ENCODE assay signal across 18 cellular contexts in genomic region chr10:18293536-18294510, GRCh38.
DNase-seq lines count a peak whose midpoint lies in the region; ATAC-seq and TF ChIP-seq lines count a peak whose summit lies in the region.
"Had no signal": no experiment of that assay in that cellular context is flagged by ENCODE, and none has a peak within 500 bp of the region (broad histone marks: within the 10 kb centered on the region; RNA-seq: fewer than 3 reads in every experiment).

No MANE protein-coding gene starts in this region.

- no peaks in the 10 kb centered on the region for H3K4me1 Mint-ChIP-seq in activated CD4-positive, alpha-beta T cell treated with anti-CD3 and anti-CD28 coated beads, Interleukin-2, amount 10 ng/mL, durations not matched to agents 24 days and 14 days
- H3K4me1 Mint-ChIP-seq: activated CD8-positive, alpha-beta memory T cell treated with anti-CD3 and anti-CD28 coated beads, Interleukin-2, amount 10 ng/mL, durations not matched to agents 7 days and 5 days had no signal

- no peaks in the 10 kb centered on the region for H3K27me3 Mint-ChIP-seq in activated CD4-positive, alpha-beta T cell treated with anti-CD3 and anti-CD28 coated beads, Interleukin-2, amount 10 ng/mL, durations not matched to agents 24 days and 14 days
- H3K27me3 Mint-ChIP-seq: activated CD8-positive, alpha-beta memory T cell treated with anti-CD3 and anti-CD28 coated beads, Interleukin-2, amount 10 ng/mL, durations not matched to agents 7 days and 5 days had no signal

- peak; percentile 48 for DNase-seq in NCI-H748 (lab: John Stamatoyannopoulos, UW; ENCODE audit: unreplicated experiment)
- DNase-seq in NCI-H748 treated with DMSO at 0.1 percent for 48 hours (lab: John Stamatoyannopoulos, UW) = no peak
- DNase-seq in NOMO-1 (lab: John Stamatoyannopoulos, UW; ENCODE audit: unreplicated experiment in 2 of 2) = peak; percentile 40 to 71
- no peak for DNase-seq in foreskin keratinocyte
- DNase-seq in activated CD4-positive, alpha-beta T cell treated with anti-CD3 and anti-CD28 coated beads, Interleukin-2, amount 10 ng/mL, durations not matched to agents 24 days and 14 days = no peak
- DNase-seq: activated CD4-positive, alpha-beta T cell treated with anti-CD3 and anti-CD28 coated beads for 1 hour; activated CD8-positive, alpha-beta memory T cell treated with anti-CD3 and anti-CD28 coated beads, Interleukin-2, amount 10 ng/mL, durations not matched to agents 7 days and 5 days; activated effector memory CD4-positive, alpha-beta T cell treated with Interleukin-2 at 50 U/mL for 16 hours; gastrocnemius medialis; NCI-H1417; occipital lobe; SJCRH30; stimulated activated CD4-positive, alpha-beta T cell treated with anti-CD3 and anti-CD28 coated beads, Interleukin-4, amount 100 ng/mL, for 24 hours had no signal

- H3K4me1 ChIP-seq in skeletal muscle tissue (ENCODE audit: control insufficient read depth in 3 of 3, insufficient read depth in 3 of 3, low read length in 3 of 3) (no peaks in the 10 kb centered on the region), foreskin keratinocyte (no peaks in the 10 kb centered on the region)
- H3K4me1 ChIP-seq: gastrocnemius medialis, SJCRH30 had no signal

- no peak overlapping the region for H3K9ac ChIP-seq in skeletal muscle tissue (ENCODE audit: low read depth in 1 of 3, low read length in 3 of 3)
- H3K9ac ChIP-seq: BLaER1 treated with 17β-estradiol and CSF1 and Interleukin-3, amounts not matched to agents 10 nM and 100 nM had no signal

- intact Hi-C loops in activated CD4-positive, alpha-beta T cell treated with anti-CD3 and anti-CD28 coated beads, Interleukin-2, amount 10 ng/mL, durations not matched to agents 24 days and 14 days (cut with micrococcal nuclease) = no loop called here

- H3K36me3 ChIP-seq in skeletal muscle tissue (ENCODE audit: control insufficient read depth in 3 of 3, insufficient read depth in 3 of 3, low read length in 3 of 3) = no peaks in the 10 kb centered on the region
- H3K36me3 ChIP-seq: BLaER1 treated with 17β-estradiol and CSF1 and Interleukin-3, amounts not matched to agents 10 nM and 100 nM; gastrocnemius medialis; SJCRH30 had no signal

- no peak overlapping the region for H3K4me3 ChIP-seq in skeletal muscle tissue (ENCODE audit: low read length in 3 of 3)
- H3K4me3 ChIP-seq: BLaER1 treated with 17β-estradiol and CSF1 and Interleukin-3, amounts not matched to agents 10 nM and 100 nM; gastrocnemius medialis; SJCRH30 had no signal

- no peaks in the 10 kb centered on the region for H3K27me3 ChIP-seq in skeletal muscle tissue (ENCODE audit: control insufficient read depth in 3 of 3, insufficient read depth in 3 of 3, low read length in 3 of 3)
- no peaks in the 10 kb centered on the region for H3K27me3 ChIP-seq in foreskin keratinocyte
- H3K27me3 ChIP-seq: BLaER1 treated with 17β-estradiol and CSF1 and Interleukin-3, amounts not matched to agents 10 nM and 100 nM; gastrocnemius medialis; SJCRH30 had no signal

- TF ChIP-seq CTCF in foreskin keratinocyte (conservative IDR thresholded peaks at IDR 0.05) = no peak

- H3K9me3 ChIP-seq in skeletal muscle tissue (ENCODE audit: control insufficient read depth in 3 of 3, low read length in 3 of 3) = no peaks in the 10 kb centered on the region
- H3K9me3 ChIP-seq: BLaER1 treated with 17β-estradiol and CSF1 and Interleukin-3, amounts not matched to agents 10 nM and 100 nM; gastrocnemius medialis; SJCRH30 had no signal

- H3K36me3 Mint-ChIP-seq in activated CD4-positive, alpha-beta T cell treated with anti-CD3 and anti-CD28 coated beads, Interleukin-2, amount 10 ng/mL, durations not matched to agents 24 days and 14 days (ENCODE audit: low read depth) = no peaks in the 10 kb centered on the region
- H3K36me3 Mint-ChIP-seq: activated CD8-positive, alpha-beta memory T cell treated with anti-CD3 and anti-CD28 coated beads, Interleukin-2, amount 10 ng/mL, durations not matched to agents 7 days and 5 days had no signal

- H3K27ac ChIP-seq in skeletal muscle tissue (ENCODE audit: low read depth, low read length) = peak overlapping the region; percentile 1
- H3K27ac ChIP-seq in foreskin keratinocyte = no peak overlapping the region
- H3K27ac ChIP-seq: gastrocnemius medialis, SJCRH30 had no signal

- H3K27ac Mint-ChIP-seq in activated CD4-positive, alpha-beta T cell treated with anti-CD3 and anti-CD28 coated beads, Interleukin-2, amount 10 ng/mL, durations not matched to agents 24 days and 14 days = no peak overlapping the region
- H3K27ac Mint-ChIP-seq: activated CD8-positive, alpha-beta memory T cell treated with anti-CD3 and anti-CD28 coated beads, Interleukin-2, amount 10 ng/mL, durations not matched to agents 7 days and 5 days had no signal

- ATAC-seq in HG02759 (IDR thresholded peaks at IDR 0.05; ENCODE audit: unreplicated experiment) = peak; percentile 63
- ATAC-seq in foreskin keratinocyte = no peak
- ATAC-seq in GM21367 (IDR thresholded peaks at IDR 0.05; ENCODE audit: unreplicated experiment) = no peak
- ATAC-seq: activated CD8-positive, alpha-beta memory T cell treated with anti-CD3 and anti-CD28 coated beads, Interleukin-2, amount 10 ng/mL, durations not matched to agents 7 days and 5 days; gastrocnemius medialis; left lobe of liver had no signal

- H3K4me3 Mint-ChIP-seq in activated CD4-positive, alpha-beta T cell treated with anti-CD3 and anti-CD28 coated beads, Interleukin-2, amount 10 ng/mL, durations not matched to agents 24 days and 14 days = no peak overlapping the region
- H3K4me3 Mint-ChIP-seq: activated CD8-positive, alpha-beta memory T cell treated with anti-CD3 and anti-CD28 coated beads, Interleukin-2, amount 10 ng/mL, durations not matched to agents 7 days and 5 days had no signal

- H3K9me3 Mint-ChIP-seq in activated CD4-positive, alpha-beta T cell treated with anti-CD3 and anti-CD28 coated beads, Interleukin-2, amount 10 ng/mL, durations not matched to agents 24 days and 14 days = no peaks in the 10 kb centered on the region

Comparison
In these comparisons a context has a peak if more than half of its experiments do, and no peak if none do; other contexts are left out.
1. DNase-seq: peak in NCI-H748 (single experiment) and NOMO-1 (2 of 2); none in NCI-H748 treated with DMSO at 0.1 percent for 48 hours (single experiment), foreskin keratinocyte (0 of 2) and activated CD4-positive, alpha-beta T cell treated with anti-CD3 and anti-CD28 coated beads, Interleukin-2, amount 10 ng/mL, durations not matched to agents 24 days and 14 days (single experiment).